In genomic region chr20:23039885-23040508, GRCh38 we compare ENCODE assay signal across 1 cellular context.
TF ChIP-seq lines count a peak whose summit lies in the region.

No MANE protein-coding gene starts in this region.

TF ChIP-seq in H1, 55 proteins besides CTCF, POLR2A, EP300 and RAD21:
- TF ChIP-seq TBP (IDR thresholded peaks at IDR 0.05; ENCODE audit: low read depth, low read length): no peak
- TF ChIP-seq PHF8 (conservative IDR thresholded peaks at IDR 0.05; ENCODE audit: low read depth, low read length): no peak
